ENCODE assay signal across 23 cellular contexts in the genomic region with DNA sequence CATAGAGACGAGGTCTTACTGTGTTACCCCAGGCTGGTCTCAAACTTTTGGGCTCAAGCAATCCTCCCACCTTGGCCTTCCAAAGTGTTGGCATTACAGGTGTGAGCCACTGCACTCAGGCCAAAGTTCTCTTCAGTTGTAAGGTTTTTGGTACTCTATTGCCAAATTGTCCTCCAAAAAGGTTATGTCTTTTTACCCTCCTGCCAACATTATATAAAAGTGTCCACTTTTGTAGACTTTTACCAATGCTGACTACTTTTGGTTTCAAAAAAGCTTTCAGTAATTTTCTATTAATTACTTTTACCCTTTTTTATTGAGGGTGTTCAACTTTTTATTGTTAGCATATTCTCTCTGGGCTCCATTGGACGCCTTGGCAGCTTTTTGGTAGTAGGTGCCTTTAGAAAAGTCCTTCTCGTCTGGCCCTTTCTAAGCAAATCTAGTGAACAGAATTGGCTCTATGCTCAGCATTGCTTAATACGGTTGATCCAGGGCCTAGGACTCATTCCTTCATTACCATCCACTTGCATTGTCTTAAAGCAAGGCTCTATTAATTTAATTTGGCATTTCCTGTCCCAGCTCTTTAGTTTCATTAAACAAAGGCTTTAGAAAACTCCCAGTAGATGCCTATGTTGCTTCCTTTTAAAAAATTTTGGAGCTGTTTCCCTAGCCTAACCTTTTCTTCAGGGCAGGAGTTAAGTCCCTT. TPM values are rescaled to one million over a fixed set of nuclear protein-coding genes. Genes with fewer than 3 reads are reported as not detected.
"Had no signal": no experiment of that assay in that cellular context is flagged by ENCODE, and none has a peak within 500 bp of the region (broad histone marks: within the 10 kb centered on the region; RNA-seq: fewer than 3 reads in every experiment).

No MANE protein-coding gene starts in this region.

- H3K9me3 ChIP-seq: ascending aorta, prostate gland, right atrium auricular region, vagina had no signal

- H3K9me3 Mint-ChIP-seq: activated CD4-positive, alpha-beta memory T cell treated with anti-CD3 and anti-CD28 coated beads for 36 hours; activated naive CD4-positive, alpha-beta T cell treated with anti-CD3 and anti-CD28 coated beads, Interleukin-2, amount 10 ng/mL, durations not matched to agents 7 days and 5 days; stimulated activated naive CD8-positive, alpha-beta T cell treated with anti-CD3 and anti-CD28 coated beads, Interleukin-15, Interleukin-2, amounts not matched to agents 100 ng/mL and 50 ng/mL, for 24 hours; T-helper 2 cell treated with Interferon-gamma antibody and Interleukin-4, amounts not matched to agents 5 μg/mL and 100 μg/mL, for 36 hours had no signal

- H3K36me3 ChIP-seq: ascending aorta, neural progenitor cell, prostate gland, right atrium auricular region, vagina had no signal

- H3K36me3 Mint-ChIP-seq: activated CD4-positive, alpha-beta memory T cell treated with anti-CD3 and anti-CD28 coated beads for 36 hours; neural progenitor cell had no signal

- H3K4me3 Mint-ChIP-seq: activated CD4-positive, alpha-beta memory T cell treated with anti-CD3 and anti-CD28 coated beads for 36 hours; activated naive CD4-positive, alpha-beta T cell treated with anti-CD3 and anti-CD28 coated beads, Interleukin-2, amount 10 ng/mL, durations not matched to agents 7 days and 5 days; neural progenitor cell; stimulated activated naive CD8-positive, alpha-beta T cell treated with anti-CD3 and anti-CD28 coated beads, Interleukin-15, Interleukin-2, amounts not matched to agents 100 ng/mL and 50 ng/mL, for 24 hours; T-helper 2 cell treated with Interferon-gamma antibody and Interleukin-4, amounts not matched to agents 5 μg/mL and 100 μg/mL, for 36 hours had no signal

- H3K27me3 ChIP-seq: ascending aorta, foreskin keratinocyte, neural progenitor cell, right atrium auricular region, vagina had no signal

- DNase-seq: activated CD4-positive, alpha-beta memory T cell treated with anti-CD3 and anti-CD28 coated beads for 36 hours; activated naive CD4-positive, alpha-beta T cell treated with anti-CD3 and anti-CD28 coated beads, Interleukin-2, amount 10 ng/mL, durations not matched to agents 7 days and 5 days; activated T-cell treated with anti-CD3 and anti-CD28 coated beads for 4 hours; cerebellar nuclear complex; cortex of kidney; effector CD8-positive, alpha-beta T cell; foreskin keratinocyte; hippocampal formation; left cardiac atrium; stimulated activated CD4-positive, alpha-beta T cell treated with anti-CD3 and anti-CD28 coated beads, Interleukin-2, amount 100 ng/mL, for 24 hours; trophoblast cell had no signal

- H3K4me3 ChIP-seq: ascending aorta, neural progenitor cell, prostate gland, right atrium auricular region, vagina had no signal

- ATAC-seq: foreskin keratinocyte, left cardiac atrium had no signal

- H3K4me1 ChIP-seq: ascending aorta, prostate gland, right atrium auricular region, vagina had no signal

- H3K27ac Mint-ChIP-seq: activated CD4-positive, alpha-beta memory T cell treated with anti-CD3 and anti-CD28 coated beads for 36 hours; activated naive CD4-positive, alpha-beta T cell treated with anti-CD3 and anti-CD28 coated beads, Interleukin-2, amount 10 ng/mL, durations not matched to agents 7 days and 5 days; activated T-helper 2 cell treated with anti-CD3 and anti-CD28 coated beads, Interferon-gamma antibody, Interleukin-2, Interleukin-4, amounts not matched to agents 10 μg/mL and 5 μg/mL and 100 μg/mL, durations not matched to agents 14 hours and 24 hours and 36 hours; neural progenitor cell; T-helper 2 cell treated with Interferon-gamma antibody and Interleukin-4, amounts not matched to agents 5 μg/mL and 100 μg/mL, for 36 hours had no signal

- H3K27ac ChIP-seq: ascending aorta, foreskin keratinocyte, neural progenitor cell, prostate gland, right atrium auricular region, vagina had no signal

- H3K27me3 Mint-ChIP-seq: activated CD4-positive, alpha-beta memory T cell treated with anti-CD3 and anti-CD28 coated beads for 36 hours; stimulated activated naive CD8-positive, alpha-beta T cell treated with anti-CD3 and anti-CD28 coated beads, Interleukin-15, Interleukin-2, amounts not matched to agents 100 ng/mL and 50 ng/mL, for 24 hours had no signal

RNA-seq across cellular contexts. Expression of a gene that starts 16.7 kb away (rescaled TPM):
- total RNA-seq: ascending aorta, left cardiac atrium, lung microvascular endothelial cell, myocyte, osteocyte, right atrium auricular region, skeletal muscle tissue had no signal

RNA-seq across cellular contexts. Expression of a gene that starts 35.5 kb away (rescaled TPM):
- total RNA-seq: activated T-helper 2 cell treated with anti-CD3 and anti-CD28 coated beads, Interferon-gamma antibody, Interleukin-2, Interleukin-4, amounts not matched to agents 10 μg/mL and 5 μg/mL and 100 μg/mL, durations not matched to agents 14 hours and 24 hours and 36 hours; ascending aorta; lung microvascular endothelial cell; myocyte; osteocyte; prostate gland had no signal

RNA-seq across cellular contexts. Expression of a gene that starts 36.6 kb away (rescaled TPM):
- total RNA-seq: ascending aorta had no signal
